ENCODE assay signal across 7 cellular contexts in the genomic region with DNA sequence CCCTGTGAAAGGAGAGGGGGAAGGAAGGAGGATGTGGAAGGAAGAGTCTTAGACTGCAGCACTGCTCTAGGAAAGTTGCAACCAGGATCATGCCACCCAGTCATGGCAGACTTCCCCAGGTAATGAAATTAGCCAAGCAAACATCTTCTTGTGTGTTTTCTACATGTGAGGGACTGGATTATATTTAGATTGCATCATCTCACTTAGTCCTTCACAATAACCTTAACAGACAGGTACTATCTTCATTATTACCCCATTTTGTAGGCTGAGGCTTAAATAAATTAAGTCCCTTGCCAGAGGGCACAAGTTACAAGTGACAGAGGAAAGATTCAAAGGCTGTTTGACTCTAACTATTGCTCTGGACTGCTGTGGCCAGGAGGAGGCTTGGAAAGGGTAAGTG. TPM values are rescaled to one million over a fixed set of nuclear protein-coding genes. Genes with fewer than 3 reads are reported as not detected.
"Had no signal": no experiment of that assay in that cellular context is flagged by ENCODE, and none has a peak within 500 bp of the region (broad histone marks: within the 10 kb centered on the region; RNA-seq: fewer than 3 reads in every experiment).

No MANE protein-coding gene starts in this region.

- H3K4me2 ChIP-seq: GM23338 had no signal

- H3K27ac ChIP-seq: HL-60 had no signal

- DNase-seq: H9, HCEC 1CT, HFFc6, KG1 had no signal

- H2AFZ ChIP-seq: GM23338 had no signal

- H3K36me3 Mint-ChIP-seq: IgD-negative memory B cell had no signal

- H3K27ac Mint-ChIP-seq: GM23338, H9, HFFc6 had no signal

- H3K4me3 ChIP-seq: GM23338 had no signal

- H3K4me1 Mint-ChIP-seq: IgD-negative memory B cell had no signal

- ATAC-seq: GM23338 had no signal

- H3K4me3 Mint-ChIP-seq: GM23338, H9, HFFc6, IgD-negative memory B cell had no signal

- H3K9me3 Mint-ChIP-seq: HFFc6 had no signal

RNA-seq across cellular contexts. Expression of a gene that starts 9.7 kb away (rescaled TPM):
- polyA plus RNA-seq: IgD-negative memory B cell had no signal
